ENCODE assay signal across 13 cellular contexts in genomic region chr18:905948-906415, GRCh38. TPM values are rescaled to one million over a fixed set of nuclear protein-coding genes. Genes with fewer than 3 reads are reported as not detected.
DNase-seq lines count a peak whose midpoint lies in the region; ATAC-seq and TF ChIP-seq lines count a peak whose summit lies in the region.
"Had no signal": no experiment of that assay in that cellular context is flagged by ENCODE, and none has a peak within 500 bp of the region (broad histone marks: within the 10 kb centered on the region; RNA-seq: fewer than 3 reads in every experiment).

No MANE protein-coding gene starts in this region.

- H3K4me3 Mint-ChIP-seq in activated naive CD8-positive, alpha-beta T cell = peak overlapping the region; percentile 47
- no peak overlapping the region for H3K4me3 Mint-ChIP-seq in activated naive CD8-positive, alpha-beta T cell treated with anti-CD3 and anti-CD28 coated beads, Interleukin-2, amount 50 U/mL, for 24 hours
- H3K4me3 Mint-ChIP-seq in endodermal cell = peak overlapping the region; percentile 52

- H3K27me3 ChIP-seq in HUES48 (ENCODE audit: control insufficient read depth, insufficient read depth, low read length) = peaks cover 100% of the 10 kb centered on the region
- H3K27me3 ChIP-seq in endodermal cell (ENCODE audit: control insufficient read depth, insufficient read depth, low read length, poor library complexity, severe bottlenecking) = peaks cover 100% of the 10 kb centered on the region
- peaks cover 33% of the 10 kb centered on the region for H3K27me3 ChIP-seq in thoracic aorta (replicated peaks; ENCODE audit: insufficient read depth)
- peaks cover 18 to 100% (median 52%) of the 10 kb centered on the region in 4 donors for H3K27me3 ChIP-seq in esophagus squamous epithelium

- no peak for TF ChIP-seq CTCF in endodermal cell (conservative IDR thresholded peaks at IDR 0.05)
- TF ChIP-seq CTCF in thoracic aorta (IDR thresholded peaks at IDR 0.05) = no peak
- no peak for TF ChIP-seq CTCF in esophagus squamous epithelium (IDR thresholded peaks at IDR 0.05)

- ATAC-seq in activated naive CD8-positive, alpha-beta T cell treated with anti-CD3 and anti-CD28 coated beads, Interleukin-2, amount 50 U/mL, for 24 hours = no peak
- no peak for ATAC-seq in thoracic aorta (ENCODE audit: insufficient number of reproducible peaks, low FRiP score, low read depth)
- no peak for ATAC-seq in HG03469 (IDR thresholded peaks at IDR 0.05; ENCODE audit: unreplicated experiment)
- ATAC-seq: left lung had no signal

- H3K9me3 ChIP-seq in HUES48 (ENCODE audit: control insufficient read depth, insufficient read depth, low read length) = no peaks in the 10 kb centered on the region
- H3K9me3 ChIP-seq in endodermal cell (ENCODE audit: control insufficient read depth, low read length) = peaks cover 4% of the 10 kb centered on the region
- H3K9me3 ChIP-seq in thoracic aorta = no peaks in the 10 kb centered on the region
- no peaks in the 10 kb centered on the region for H3K9me3 ChIP-seq in esophagus squamous epithelium
- H3K9me3 ChIP-seq: left lung had no signal

- no peaks in the 10 kb centered on the region for H3K36me3 Mint-ChIP-seq in activated naive CD8-positive, alpha-beta T cell
- H3K36me3 Mint-ChIP-seq in activated naive CD8-positive, alpha-beta T cell treated with anti-CD3 and anti-CD28 coated beads, Interleukin-2, amount 50 U/mL, for 24 hours (ENCODE audit: low read depth) = peaks cover 3% of the 10 kb centered on the region
- no peaks in the 10 kb centered on the region for H3K36me3 Mint-ChIP-seq in endodermal cell (ENCODE audit: low read depth)

- H3K4me3 ChIP-seq in HUES48 (ENCODE audit: low read depth, low read length) = peak overlapping the region; percentile 68
- H3K4me3 ChIP-seq in endodermal cell (ENCODE audit: low read length) = peak overlapping the region; percentile 28
- H3K4me3 ChIP-seq in thoracic aorta = peak overlapping the region; percentile 68
- peak overlapping the region in 1 of 4 donors; percentile 65 for H3K4me3 ChIP-seq in esophagus squamous epithelium
- H3K4me3 ChIP-seq: left lung had no signal

- no peak for TF ChIP-seq POLR2A in esophagus squamous epithelium (IDR thresholded peaks at IDR 0.05)

- peaks cover 3% of the 10 kb centered on the region for H3K9me3 Mint-ChIP-seq in activated naive CD8-positive, alpha-beta T cell (ENCODE audit: low read depth)
- no peaks in the 10 kb centered on the region for H3K9me3 Mint-ChIP-seq in activated naive CD8-positive, alpha-beta T cell treated with anti-CD3 and anti-CD28 coated beads, Interleukin-2, amount 50 U/mL, for 24 hours
- H3K9me3 Mint-ChIP-seq in endodermal cell = peaks cover 2% of the 10 kb centered on the region

- no peak overlapping the region for H3K9ac ChIP-seq in HUES48 (ENCODE audit: low read depth, low read length)
- no peak overlapping the region for H3K9ac ChIP-seq in endodermal cell (ENCODE audit: extremely low read depth, low read length, poor library complexity, severe bottlenecking)

- intact Hi-C loops in esophagus squamous epithelium (cut with DNase I) = no loop called here

- no peak overlapping the region for H3K27ac Mint-ChIP-seq in activated naive CD8-positive, alpha-beta T cell
- H3K27ac Mint-ChIP-seq in activated naive CD8-positive, alpha-beta T cell treated with anti-CD3 and anti-CD28 coated beads, Interleukin-2, amount 50 U/mL, for 24 hours = no peak overlapping the region
- no peak overlapping the region for H3K27ac Mint-ChIP-seq in endodermal cell

- 1 to 2% methylated on average over 8 to 26 of the region's 26 CpGs for WGBS in endodermal cell (ENCODE audit: insufficient coverage in 1 of 2, insufficient read length in 1 of 2), 2 experiments
- 9 to 10% methylated on average over 10 to 11 of the region's 26 CpGs for WGBS in esophagus squamous epithelium, 2 donors

- H3K4me1 Mint-ChIP-seq in activated naive CD8-positive, alpha-beta T cell (ENCODE audit: low read depth) = peaks cover 25% of the 10 kb centered on the region
- peaks cover 19% of the 10 kb centered on the region for H3K4me1 Mint-ChIP-seq in activated naive CD8-positive, alpha-beta T cell treated with anti-CD3 and anti-CD28 coated beads, Interleukin-2, amount 50 U/mL, for 24 hours
- H3K4me1 Mint-ChIP-seq in endodermal cell = peaks cover 19% of the 10 kb centered on the region

- no peak overlapping the region for H3K27ac ChIP-seq in HUES48 (ENCODE audit: low read depth, low read length)
- H3K27ac ChIP-seq in endodermal cell (ENCODE audit: low read depth, low read length) = no peak overlapping the region
- no peak overlapping the region for H3K27ac ChIP-seq in thoracic aorta
- no peak overlapping the region for H3K27ac ChIP-seq in esophagus squamous epithelium
- H3K27ac ChIP-seq: left lung had no signal

- DNase-seq in activated naive CD8-positive, alpha-beta T cell treated with anti-CD3 and anti-CD28 coated beads, Interleukin-2, amount 50 U/mL, for 24 hours = no peak
- DNase-seq in endodermal cell = peak; percentile 66
- DNase-seq in thoracic aorta (ENCODE audit: low spot score) = no peak
- DNase-seq in OCI-M2 (lab: John Stamatoyannopoulos, UW; ENCODE audit: unreplicated experiment) = no peak
- no peak for DNase-seq in esophagus squamous epithelium (lab: John Stamatoyannopoulos, UW)
- DNase-seq: central memory CD4-positive, alpha-beta T cell; stimulated activated CD4-positive, alpha-beta T cell treated with anti-CD3 and anti-CD28 coated beads, Interleukin-2, amount 100 ng/mL, for 48 hours; substantia nigra had no signal

- H3K27me3 Mint-ChIP-seq in activated naive CD8-positive, alpha-beta T cell = peaks cover 49% of the 10 kb centered on the region
- peaks cover 81% of the 10 kb centered on the region for H3K27me3 Mint-ChIP-seq in activated naive CD8-positive, alpha-beta T cell treated with anti-CD3 and anti-CD28 coated beads, Interleukin-2, amount 50 U/mL, for 24 hours
- peaks cover 98% of the 10 kb centered on the region for H3K27me3 Mint-ChIP-seq in endodermal cell (ENCODE audit: insufficient read depth)

- H3K36me3 ChIP-seq in HUES48 (ENCODE audit: control insufficient read depth, insufficient read depth, low read length) = no peaks in the 10 kb centered on the region
- no peaks in the 10 kb centered on the region for H3K36me3 ChIP-seq in endodermal cell (ENCODE audit: control insufficient read depth, insufficient read depth, low read length)
- H3K36me3 ChIP-seq in thoracic aorta = no peaks in the 10 kb centered on the region
- H3K36me3 ChIP-seq in esophagus squamous epithelium = no peaks in the 10 kb centered on the region
- H3K36me3 ChIP-seq: left lung had no signal

- H3K4me1 ChIP-seq in HUES48 (ENCODE audit: control insufficient read depth, insufficient read depth, low read length) (peaks cover 33% of the 10 kb centered on the region), endodermal cell (ENCODE audit: control insufficient read depth, insufficient read depth, low read length) (peaks cover 5% of the 10 kb centered on the region), thoracic aorta (ENCODE audit: control insufficient read depth in 1 of 2, low read depth in 2 of 2) (peaks cover 24 to 49% of the 10 kb centered on the region in 2 donors), esophagus squamous epithelium (peaks cover 26 to 51% (median 30%) of the 10 kb centered on the region in 3 donors)

RNA-seq across cellular contexts. Expression of gene ADCYAP1, which starts 1.3 kb away (rescaled TPM):
- not detected for total RNA-seq in endodermal cell
- 10.5 TPM for polyA plus RNA-seq in endodermal cell (2013, experiment 1 of 2)
- 8.6 TPM for polyA plus RNA-seq in endodermal cell (2013, experiment 2 of 2)
- 10 to 100 TPM in 1 of 2 donors, 1 to 10 TPM in 1; 1.3 to 15.3 TPM for total RNA-seq in thoracic aorta
- total RNA-seq in esophagus squamous epithelium = 1 to 10 TPM in 1 of 4 donors, under 1 TPM in 1, not detected in 2; 0.29 to 2.7 TPM
- total RNA-seq: T-helper 2 cell treated with Interferon-gamma antibody and Interleukin-4, amounts not matched to agents 100 ng/mL and 5 ng/mL, for 36 hours had no signal
